Comparison of ENCODE assay signal across 26 cellular contexts in genomic region chr15:96247631-96248305, GRCh38.
DNase-seq lines count a peak whose midpoint lies in the region; ATAC-seq and TF ChIP-seq lines count a peak whose summit lies in the region.
"Had no signal": no experiment of that assay in that cellular context is flagged by ENCODE, and none has a peak within 500 bp of the region (broad histone marks: within the 10 kb centered on the region; RNA-seq: fewer than 3 reads in every experiment).

No MANE protein-coding gene starts in this region.

- CTCF ChIA-PET in AG04449 (lab: Yijun Ruan, JAX) = interaction anchor here (1.1 kb wide), 1 partner anchor 45 kb away, joined by 3 read pairs; no protein-coding TSS in a partner anchor

- H3K36me3 Mint-ChIP-seq in GM23338 (ENCODE audit: low read depth) = peaks cover 5% of the 10 kb centered on the region; the same call in 2 of the 3 replicates
- H3K36me3 Mint-ChIP-seq: IgD-negative memory B cell had no signal

- peaks cover 3% of the 10 kb centered on the region; the same call in 1 of the 2 replicates for H3K36me3 ChIP-seq in GM23338 (ENCODE audit: insufficient read depth)

- DNase-seq in AG04449 (ENCODE audit: low read depth, low spot score) (peak; percentile 60), GM23338 (ENCODE audit: low spot score) (no peak), NCI-H345 treated with DMSO at 0.1 percent for 48 hours (lab: John Stamatoyannopoulos, UW; ENCODE audit: unreplicated experiment) (peak; percentile 36), fibroblast of peridontal ligament (ENCODE audit: extremely low read depth) (peak; percentile 18), KBM-7 (no peak), NCI-H774 (lab: John Stamatoyannopoulos, UW) (no peak)
- DNase-seq: ACHN; AML-193; GOT3; Karpas-422; NCI-H1417; NCI-H1694 treated with DMSO at 0.1 percent for 48 hours; NCI-H2081 treated with DMSO at 0.1 percent for 48 hours; NCI-H510A; NCI-H748 treated with DMSO at 0.1 percent for 48 hours; NK-92 treated with Interleukin-12 subunit alpha and Interleukin-12 subunit beta, amount 100 ng/mL, for 24 hours; SHP77 treated with DMSO at 0.1 percent for 48 hours; SK-N-SH had no signal

- H3K27ac ChIP-seq in GM23338 (ENCODE audit: low read depth) = no peak overlapping the region
- H3K27ac ChIP-seq: 22Rv1, C4-2B, RWPE1 had no signal

- peaks cover 15% of the 10 kb centered on the region; the same call in 1 of the 2 replicates for H3K4me1 ChIP-seq in GM23338 (ENCODE audit: insufficient read depth)

- H3K4me1 Mint-ChIP-seq in GM23338 = peaks cover 16% of the 10 kb centered on the region
- H3K4me1 Mint-ChIP-seq: IgD-negative memory B cell had no signal

- no peak overlapping the region for H2AFZ ChIP-seq in GM23338

- no peak overlapping the region for H3K4me3 Mint-ChIP-seq in GM23338
- H3K4me3 Mint-ChIP-seq: IgD-negative memory B cell had no signal

- ATAC-seq in GM23338 (no peak), GM19328 (IDR thresholded peaks at IDR 0.05; ENCODE audit: unreplicated experiment) (no peak), GM21717 (IDR thresholded peaks at IDR 0.05; ENCODE audit: unreplicated experiment) (no peak)
- ATAC-seq: GM12878, HCT116 had no signal

- H3K9me2 ChIP-seq in GM23338 (ENCODE audit: insufficient read depth) = peaks cover 22% of the 10 kb centered on the region
- H3K9me2 ChIP-seq: SK-N-SH had no signal

- no peaks in the 10 kb centered on the region for H3K79me2 ChIP-seq in GM23338 (replicated peaks; ENCODE audit: insufficient read depth)

- H3K4me2 ChIP-seq in GM23338 = peak overlapping the region; percentile 58
- H3K4me2 ChIP-seq: SK-N-SH had no signal

- TF ChIP-seq CTCF in AG04449 (IDR thresholded peaks at IDR 0.05; ENCODE audit: insufficient read depth, low read length, missing control alignments) (no peak), GM23338 (conservative IDR thresholded peaks at IDR 0.05; ENCODE audit: low read depth in 2 of 2) (no peak)

- no peaks in the 10 kb centered on the region for H3F3A ChIP-seq in GM23338 (replicated peaks; ENCODE audit: low read depth)

- no peaks in the 10 kb centered on the region for H4K20me1 ChIP-seq in GM23338 (replicated peaks; ENCODE audit: insufficient read depth)

- in situ Hi-C loops in KBM-7 (cut with MboI; ENCODE audit: low pct_unique_long_range_greater_than_20kb, low sequenced_read_pairs) = no loop called here

- no peaks in the 10 kb centered on the region for H3K27me3 ChIP-seq in GM23338 (ENCODE audit: insufficient read depth)

- H3K9me3 Mint-ChIP-seq in GM23338 = no peaks in the 10 kb centered on the region; the same call in 2 of the 3 replicates

- peaks cover 3% of the 10 kb centered on the region for H3K27me3 Mint-ChIP-seq in GM23338 (ENCODE audit: insufficient read depth, low read depth, poor library complexity)

- H3K4me3 ChIP-seq in AG04449 (ENCODE audit: low read depth, low read length) = no peak overlapping the region
- 0 out of 2 replicates have a peak overlapping the region, but pooled peaks have one; percentile 7 for H3K4me3 ChIP-seq in GM23338
- H3K4me3 ChIP-seq: GM12878 had no signal

- H3K27ac Mint-ChIP-seq in GM23338 = no peak overlapping the region
- H3K27ac Mint-ChIP-seq: IgD-negative memory B cell had no signal

- POLR2A ChIA-PET in AG04449 (lab: Yijun Ruan, JAX) = no interaction called here

TF ChIP-seq in GM23338, 12 proteins besides CTCF, POLR2A, EP300 and RAD21:
- TF ChIP-seq CREB1 (CRISPR knock-in tag; IDR thresholded peaks at IDR 0.05; ENCODE audit: low read depth) (no peak), NANOG (IDR thresholded peaks at IDR 0.05; ENCODE audit: borderline replicate concordance) (peak; percentile 89)

Comparison
In these comparisons a context has a peak if more than half of its experiments do, and no peak if none do; other contexts are left out.
1. DNase-seq: peak in AG04449 (single experiment), NCI-H345 treated with DMSO at 0.1 percent for 48 hours (single experiment) and fibroblast of peridontal ligament (single experiment); none in GM23338 (single experiment), KBM-7 (single experiment) and NCI-H774 (single experiment).